ENCODE assay signal across 35 cellular contexts in genomic region chr4:126768338-126768737, GRCh38.
"Had no signal": no experiment of that assay in that cellular context is flagged by ENCODE, and none has a peak within 500 bp of the region (broad histone marks: within the 10 kb centered on the region; RNA-seq: fewer than 3 reads in every experiment).

No MANE protein-coding gene starts in this region.

- H3K36me3 ChIP-seq: MG63 had no signal

- H3K9me3 ChIP-seq: MG63 had no signal

- H3K4me3 ChIP-seq: MG63 had no signal

- DNase-seq: Karpas-422, Kasumi-1, MG63, MM.1S, MV-4-11, NCI-H1048, NCI-H1092, NCI-H1092 treated with DMSO at 0.1 percent for 48 hours, NCI-H1105, NCI-H1105 treated with DMSO at 0.1 percent for 48 hours, NCI-H1417, NCI-H1417 treated with DMSO at 0.1 percent for 48 hours, NCI-H1436, NCI-H1436 treated with DMSO at 0.1 percent for 48 hours, NCI-H146, NCI-H1694, NCI-H1694 treated with DMSO at 0.1 percent for 48 hours, NCI-H187, NCI-H187 treated with DMSO at 0.1 percent for 48 hours, NCI-H1930, NCI-H2029, NCI-H2029 treated with DMSO at 0.1 percent for 48 hours, NCI-H2081, NCI-H2081 treated with DMSO at 0.1 percent for 48 hours, NCI-H2107, NCI-H2171, NCI-H2171 treated with DMSO at 0.1 percent for 48 hours, NCI-H2227 treated with DMSO at 0.1 percent for 48 hours, NCI-H226, NCI-H345, NCI-H446, NCI-H446 treated with DMSO at 0.1 percent for 48 hours, NCI-H510A, NCI-H510A treated with DMSO at 0.1 percent for 48 hours, NCI-H524 had no signal

- H3K27me3 ChIP-seq: MG63 had no signal
